In the genomic region with DNA sequence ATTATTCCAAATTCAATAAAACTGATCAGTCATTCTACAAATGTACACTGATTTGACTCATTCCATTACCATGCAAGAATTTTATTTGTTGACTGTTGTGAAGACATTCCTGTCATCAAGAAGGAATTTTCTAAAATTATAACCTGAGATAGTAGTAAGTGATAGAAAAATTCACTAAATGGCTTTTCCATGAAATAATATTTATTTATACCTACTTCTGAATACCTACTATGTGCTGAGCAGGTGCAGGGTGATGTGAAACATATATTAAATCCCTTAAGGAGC, we compare ENCODE assay signal across 27 cellular contexts.
A peak's percentile ranks its signal among the peaks of the same experiment; 100 is the strongest.
DNase-seq lines count a peak whose midpoint lies in the region; ATAC-seq and TF ChIP-seq lines count a peak whose summit lies in the region.
"Had no signal": no experiment of that assay in that cellular context is flagged by ENCODE, and none has a peak within 500 bp of the region (broad histone marks: within the 10 kb centered on the region; RNA-seq: fewer than 3 reads in every experiment).

No MANE protein-coding gene starts in this region.

- H3K27ac ChIP-seq in GM23248 (peak overlapping the region; percentile 47), RWPE2 (ENCODE audit: poor library complexity, severe bottlenecking) (peak overlapping the region; percentile 82), smooth muscle cell (ENCODE audit: low read depth) (peak overlapping the region; percentile 21), prostate gland (no peak overlapping the region), Karpas-422 (ENCODE audit: low read length) (no peak overlapping the region)
- H3K27ac ChIP-seq: colonic mucosa, gastrocnemius medialis, hepatocyte, left ventricle myocardium inferior, neutrophil, psoas muscle, testis had no signal

- H3K27me3 ChIP-seq in GM23248 (replicated peaks; ENCODE audit: insufficient read depth) (no peaks in the 10 kb centered on the region), RWPE2 (ENCODE audit: insufficient read depth, poor library complexity, severe bottlenecking) (no peaks in the 10 kb centered on the region), smooth muscle cell (ENCODE audit: low read depth) (no peaks in the 10 kb centered on the region), prostate gland (replicated peaks; ENCODE audit: insufficient read depth) (no peaks in the 10 kb centered on the region), Karpas-422 (ENCODE audit: low read length) (no peaks in the 10 kb centered on the region)
- H3K27me3 ChIP-seq: colonic mucosa, gastrocnemius medialis, hepatocyte, testis had no signal

- no peaks in the 10 kb centered on the region for H3K36me3 ChIP-seq in GM23248 (ENCODE audit: low read depth)
- no peaks in the 10 kb centered on the region for H3K36me3 ChIP-seq in RWPE2 (ENCODE audit: low read depth)
- no peaks in the 10 kb centered on the region for H3K36me3 ChIP-seq in smooth muscle cell (ENCODE audit: low read depth)
- no peaks in the 10 kb centered on the region for H3K36me3 ChIP-seq in prostate gland
- H3K36me3 ChIP-seq in Karpas-422 (ENCODE audit: insufficient read depth, low read length), result no peaks in the 10 kb centered on the region
- H3K36me3 ChIP-seq: colonic mucosa, gastrocnemius medialis, HAP-1, left ventricle myocardium inferior, neutrophil had no signal

- H3K9me2 ChIP-seq in GM23248 (ENCODE audit: insufficient read depth), result no peaks in the 10 kb centered on the region
- no peaks in the 10 kb centered on the region for H3K9me2 ChIP-seq in Karpas-422 (replicated peaks; ENCODE audit: insufficient read depth, low read length)

- in situ Hi-C loops in GM23248 (cut with MboI), result no loop called here

- H3K4me2 ChIP-seq in GM23248 (ENCODE audit: unreplicated experiment), result peak overlapping the region; percentile 63
- peak overlapping the region; percentile 6 for H3K4me2 ChIP-seq in smooth muscle cell
- H3K4me2 ChIP-seq in Karpas-422 (ENCODE audit: low read depth, low read length, poor library complexity, severe bottlenecking), result no peak overlapping the region
- H3K4me2 ChIP-seq: hepatocyte had no signal

- no peak for TF ChIP-seq POLR2A in prostate gland (IDR thresholded peaks at IDR 0.05)

- DNase-seq in GM23248, result no peak
- no peak for DNase-seq in RWPE2 (ENCODE audit: low spot score)
- peak; percentile 4 for DNase-seq in fibroblast of peridontal ligament (ENCODE audit: extremely low read depth)
- no peak for DNase-seq in smooth muscle cell (lab: John Stamatoyannopoulos, UW; ENCODE audit: unreplicated experiment)
- DNase-seq in OCI-M2 (lab: John Stamatoyannopoulos, UW; ENCODE audit: unreplicated experiment), result no peak
- no peak for DNase-seq in prostate gland (ENCODE audit: low spot score)
- DNase-seq in Karpas-422, result no peak
- DNase-seq: activated CD4-positive, alpha-beta T cell treated with anti-CD3 and anti-CD28 coated beads, Interleukin-2, amount 50 U/mL, for 4 hours; activated CD8-positive, alpha-beta memory T cell treated with anti-CD3 and anti-CD28 coated beads, Interleukin-2, amount 50 U/mL, for 4 hours; activated naive CD4-positive, alpha-beta T cell treated with anti-CD3 and anti-CD28 coated beads, Interleukin-2, amount 10 ng/mL, durations not matched to agents 7 days and 5 days; CD8-positive, alpha-beta T cell; colonic mucosa; effector memory CD4-positive, alpha-beta T cell; gastrocnemius medialis; immature natural killer cell; KG1; left ventricle myocardium inferior; naive B cell; NCI-H1436; psoas muscle; stimulated activated naive CD8-positive, alpha-beta T cell treated with anti-CD3 and anti-CD28 coated beads, Interleukin-15, Interleukin-2, amounts not matched to agents 100 U/mL and 50 U/mL, for 24 hours; T-helper 1 cell had no signal

- TF ChIP-seq CTCF in RWPE2 (IDR thresholded peaks at IDR 0.05; ENCODE audit: poor library complexity, severe bottlenecking) (no peak), smooth muscle cell (IDR thresholded peaks at IDR 0.05; ENCODE audit: borderline replicate concordance, insufficient read depth, poor library complexity, severe bottlenecking) (no peak), prostate gland (IDR thresholded peaks at IDR 0.05) (no peak)

- peak; percentile 83 for ATAC-seq in RWPE2 (ENCODE audit: low read depth)
- ATAC-seq: CD8-positive, alpha-beta T cell; esophagus mucosa; gastrocnemius medialis; psoas muscle; stimulated activated naive CD8-positive, alpha-beta T cell treated with anti-CD3 and anti-CD28 coated beads, Interleukin-15, Interleukin-2, amounts not matched to agents 100 U/mL and 50 U/mL, for 24 hours had no signal

- H3F3A ChIP-seq in GM23248 (ENCODE audit: insufficient read depth) (peaks cover 23% of the 10 kb centered on the region), smooth muscle cell (ENCODE audit: low read depth) (no peaks in the 10 kb centered on the region)

- H3K4me1 ChIP-seq in GM23248 (ENCODE audit: insufficient read depth) (peaks cover 19% of the 10 kb centered on the region; the same call in 1 of the 2 replicates), RWPE2 (ENCODE audit: insufficient read depth, poor library complexity, severe bottlenecking) (peaks cover 18% of the 10 kb centered on the region), smooth muscle cell (ENCODE audit: low read depth) (peaks cover 4% of the 10 kb centered on the region), prostate gland (replicated peaks) (no peaks in the 10 kb centered on the region), Karpas-422 (ENCODE audit: low read length) (no peaks in the 10 kb centered on the region)
- H3K4me1 ChIP-seq: colonic mucosa, gastrocnemius medialis, HAP-1, left ventricle myocardium inferior, psoas muscle, testis had no signal

- intact Hi-C loops in prostate gland (cut with DNase I), result loop anchor here (5.0 to 10.0 kb wide), 2 partner anchors 233 to 345 kb away; no protein-coding TSS in a partner anchor

- H4K20me1 ChIP-seq in GM23248 (ENCODE audit: insufficient read depth) (no peaks in the 10 kb centered on the region), smooth muscle cell (ENCODE audit: low read depth) (no peaks in the 10 kb centered on the region), Karpas-422 (ENCODE audit: insufficient read depth, low read depth, low read length) (no peaks in the 10 kb centered on the region)

- H3K79me2 ChIP-seq in GM23248 (ENCODE audit: insufficient read depth) (no peaks in the 10 kb centered on the region), smooth muscle cell (ENCODE audit: low read depth) (no peaks in the 10 kb centered on the region), Karpas-422 (ENCODE audit: low read length) (no peaks in the 10 kb centered on the region)
- H3K79me2 ChIP-seq: hepatocyte had no signal

- no peak overlapping the region for H3K9ac ChIP-seq in GM23248
- H3K9ac ChIP-seq in smooth muscle cell (ENCODE audit: low read depth), result no peak overlapping the region
- H3K9ac ChIP-seq in Karpas-422 (ENCODE audit: low read length), result no peak overlapping the region

- H3K4me3 ChIP-seq in GM23248 (peak overlapping the region; percentile 18), RWPE2 (ENCODE audit: severe bottlenecking) (no peak overlapping the region), smooth muscle cell (no peak overlapping the region), prostate gland (no peak overlapping the region), Karpas-422 (ENCODE audit: low read length) (no peak overlapping the region)
- H3K4me3 ChIP-seq: colonic mucosa, gastrocnemius medialis, HAP-1, hepatocyte, left ventricle myocardium inferior, psoas muscle, testis had no signal

- H2AFZ ChIP-seq in GM23248, result no peak overlapping the region
- H2AFZ ChIP-seq in smooth muscle cell (ENCODE audit: low read depth), result peak overlapping the region; percentile 6
- no peak overlapping the region for H2AFZ ChIP-seq in Karpas-422 (ENCODE audit: low read length)
- H2AFZ ChIP-seq: hepatocyte had no signal

- H3K9me3 ChIP-seq in GM23248 (ENCODE audit: low read depth) (no peaks in the 10 kb centered on the region), RWPE2 (ENCODE audit: severe bottlenecking) (no peaks in the 10 kb centered on the region), smooth muscle cell (replicated peaks; ENCODE audit: low read depth) (no peaks in the 10 kb centered on the region), prostate gland (no peaks in the 10 kb centered on the region), Karpas-422 (ENCODE audit: low read length) (no peaks in the 10 kb centered on the region)
- H3K9me3 ChIP-seq: colonic mucosa, gastrocnemius medialis, HAP-1, left ventricle myocardium inferior, neutrophil, psoas muscle, testis had no signal

Comparison
In these comparisons a context has a peak if more than half of its experiments do, and no peak if none do; other contexts are left out.
1. H3K27ac ChIP-seq: peak in GM23248 (single experiment), RWPE2 (single experiment) and smooth muscle cell (single experiment); none in prostate gland (0 of 2) and Karpas-422 (single experiment).